Comparison of ENCODE assay signal across 1 cellular context in genomic region chrX:119750751-119751150, GRCh38. TPM values are rescaled to one million over a fixed set of nuclear protein-coding genes. Genes with fewer than 3 reads are reported as not detected.
"Had no signal": no experiment of that assay in that cellular context is flagged by ENCODE, and none has a peak within 500 bp of the region (broad histone marks: within the 10 kb centered on the region; RNA-seq: fewer than 3 reads in every experiment).

No MANE protein-coding gene starts in this region.

RNA-seq across cellular contexts. Expression of gene SOWAHD, which starts 7.6 kb away (rescaled TPM):
- total RNA-seq: K562 had no signal
